Comparison of ENCODE assay signal across 1 cellular context in the genomic region with DNA sequence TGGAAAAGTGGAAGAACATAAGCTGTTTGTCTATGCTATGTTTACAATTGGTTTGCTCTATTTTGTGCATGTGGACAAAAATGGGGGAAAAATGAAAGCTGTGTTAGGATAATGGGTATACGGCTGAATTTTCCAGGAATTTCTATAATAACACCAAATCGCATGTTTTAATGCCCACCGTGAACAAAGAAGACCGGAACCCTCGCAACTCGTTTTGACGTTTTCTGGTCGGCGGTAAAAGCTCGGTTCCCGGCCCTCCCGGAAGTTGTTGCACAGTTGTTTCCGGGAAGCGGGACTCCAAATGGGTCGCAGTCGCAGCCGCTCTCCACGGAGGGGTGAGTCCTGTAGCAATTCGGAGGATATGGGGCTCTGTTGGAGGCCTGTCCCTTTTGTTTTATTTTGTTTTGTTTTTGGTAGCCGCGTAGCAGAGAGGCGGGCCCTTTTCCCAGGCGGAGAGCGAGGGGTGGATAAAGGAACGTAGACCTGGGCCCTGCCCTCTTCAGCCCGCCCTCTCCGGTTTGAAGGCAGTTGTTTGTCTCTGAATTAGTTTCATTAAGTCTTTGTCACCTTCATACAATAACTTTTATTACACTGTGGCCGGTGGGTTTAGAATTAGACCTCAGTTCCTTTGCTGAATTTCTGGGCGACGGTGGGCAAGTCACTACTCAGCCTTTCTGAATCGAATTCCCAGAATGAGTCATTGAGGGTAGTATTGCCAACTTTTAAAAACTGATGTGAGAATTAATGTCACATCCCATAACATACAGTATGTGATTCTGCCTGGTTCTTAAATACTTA.
TF ChIP-seq lines count a peak whose summit lies in the region.

A gene with protein sequence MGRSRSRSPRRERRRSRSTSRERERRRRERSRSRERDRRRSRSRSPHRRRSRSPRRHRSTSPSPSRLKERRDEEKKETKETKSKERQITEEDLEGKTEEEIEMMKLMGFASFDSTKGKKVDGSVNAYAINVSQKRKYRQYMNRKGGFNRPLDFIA (plus strand): TSS at position 273 of the 798 bp plus-strand sequence. CDS start 29 bp downstream, at position 302.

TF ChIP-seq in liver, 16 proteins besides CTCF, POLR2A, EP300 and RAD21 (continued from another document):
- TF ChIP-seq RXRA (IDR thresholded peaks at IDR 0.05), result peak in 1 of 2 donors; percentile 6
- peak; percentile 75 for TF ChIP-seq YY1 (IDR thresholded peaks at IDR 0.05)
- TF ChIP-seq, protein P1, sequence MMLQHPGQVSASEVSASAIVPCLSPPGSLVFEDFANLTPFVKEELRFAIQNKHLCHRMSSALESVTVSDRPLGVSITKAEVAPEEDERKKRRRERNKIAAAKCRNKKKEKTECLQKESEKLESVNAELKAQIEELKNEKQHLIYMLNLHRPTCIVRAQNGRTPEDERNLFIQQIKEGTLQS (IDR thresholded peaks at IDR 0.05), result no peak
- no peak for TF ChIP-seq FOXA1 (IDR thresholded peaks at IDR 0.05)
- peak; percentile 99 for TF ChIP-seq TAF1 (conservative IDR thresholded peaks at IDR 0.05)
- no peak for TF ChIP-seq NR2F2 (IDR thresholded peaks at IDR 0.05)
- peak; percentile 59 to 79 for TF ChIP-seq EGR1 (IDR thresholded peaks at IDR 0.05; ENCODE audit: low read depth in 2 of 2)
